ENCODE assay signal across 28 cellular contexts in the genomic region with DNA sequence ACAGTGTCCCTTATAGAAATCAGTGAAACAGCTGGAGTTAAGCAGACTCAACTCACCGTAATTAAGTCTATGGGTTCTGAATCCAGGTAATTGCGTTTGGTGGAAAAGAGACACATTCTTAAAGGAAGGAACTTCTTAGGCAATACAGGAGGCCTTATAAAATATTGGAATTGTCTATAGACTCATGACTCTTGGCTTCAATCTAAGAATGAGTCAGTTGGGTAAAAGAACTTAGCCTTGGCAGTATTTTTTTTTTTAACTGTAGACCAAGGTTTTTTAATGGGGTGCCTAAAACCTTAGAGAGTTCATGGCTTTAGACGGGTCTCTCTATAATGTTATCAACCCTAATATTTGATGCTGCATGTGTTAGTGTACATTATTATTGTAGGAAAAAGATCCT. TPM values are rescaled to one million over a fixed set of nuclear protein-coding genes. Genes with fewer than 3 reads are reported as not detected.
"Had no signal": no experiment of that assay in that cellular context is flagged by ENCODE, and none has a peak within 500 bp of the region (broad histone marks: within the 10 kb centered on the region; RNA-seq: fewer than 3 reads in every experiment).

No MANE protein-coding gene starts in this region.

- DNase-seq: activated B cell treated with CpG ODN at 0.5 μM for 24 hours; activated CD4-positive, alpha-beta memory T cell treated with anti-CD3 and anti-CD28 coated beads, Interleukin-2, amount 10 ng/mL, durations not matched to agents 7 days and 5 days; activated CD4-positive, alpha-beta T cell treated with anti-CD3 and anti-CD28 coated beads, Interleukin-2, amount 10 ng/mL, durations not matched to agents 7 days and 5 days; activated gamma-delta T cell; activated naive CD4-positive, alpha-beta T cell treated with anti-CD3 and anti-CD28 coated beads, Interleukin-2, amount 10 ng/mL, durations not matched to agents 7 days and 5 days; activated naive CD8-positive, alpha-beta T cell treated with anti-CD3 and anti-CD28 coated beads for 36 hours; activated T-cell treated with anti-CD3 and anti-CD28 coated beads for 4 hours; activated T-cell treated with anti-CD3 and anti-CD28 coated beads, Interleukin-2, amount 50 U/mL, for 48 hours; brain microvascular endothelial cell; cerebellar nuclear complex; NCI-H1092; NCI-H1417; NCI-H1694; NCI-H2029; NCI-H2107; NCI-H345; NCI-H510A; NCI-H526 treated with DMSO at 0.1 percent for 48 hours; NCI-H82; SHP77; T-helper 17 cell; T-helper 9 cell had no signal

- H3K27ac ChIP-seq: brain microvascular endothelial cell, RWPE1, SJSA1 had no signal

- H3K27me3 ChIP-seq: brain microvascular endothelial cell, SJSA1 had no signal

- ATAC-seq: activated T-helper 17 cell treated with anti-CD3 and anti-CD28 coated beads, Interleukin-2, amount 50 U/mL, for 72 hours; Panc1; T-helper 17 cell had no signal

- H3K9me3 ChIP-seq: SJSA1 had no signal

- H3K4me3 ChIP-seq: SJSA1 had no signal

- H3K27ac Mint-ChIP-seq: activated B cell treated with CpG ODN at 0.5 μM for 24 hours; activated CD4-positive, alpha-beta memory T cell treated with anti-CD3 and anti-CD28 coated beads, Interleukin-2, amount 10 ng/mL, durations not matched to agents 7 days and 5 days; activated CD4-positive, alpha-beta T cell treated with anti-CD3 and anti-CD28 coated beads, Interleukin-2, amount 10 ng/mL, durations not matched to agents 7 days and 5 days; activated naive CD4-positive, alpha-beta T cell treated with anti-CD3 and anti-CD28 coated beads, Interleukin-2, amount 10 ng/mL, durations not matched to agents 7 days and 5 days; activated naive CD8-positive, alpha-beta T cell treated with anti-CD3 and anti-CD28 coated beads for 36 hours; activated T-helper 17 cell treated with anti-CD3 and anti-CD28 coated beads, Interleukin-2, amount 50 U/mL, for 72 hours; T-helper 17 cell had no signal

- H3K4me1 Mint-ChIP-seq: activated B cell treated with CpG ODN at 0.5 μM for 24 hours; activated CD4-positive, alpha-beta memory T cell treated with anti-CD3 and anti-CD28 coated beads, Interleukin-2, amount 10 ng/mL, durations not matched to agents 7 days and 5 days; activated CD4-positive, alpha-beta T cell treated with anti-CD3 and anti-CD28 coated beads, Interleukin-2, amount 10 ng/mL, durations not matched to agents 7 days and 5 days; activated naive CD4-positive, alpha-beta T cell treated with anti-CD3 and anti-CD28 coated beads, Interleukin-2, amount 10 ng/mL, durations not matched to agents 7 days and 5 days; activated naive CD8-positive, alpha-beta T cell treated with anti-CD3 and anti-CD28 coated beads for 36 hours; activated T-helper 17 cell treated with anti-CD3 and anti-CD28 coated beads, Interleukin-2, amount 50 U/mL, for 72 hours; T-helper 17 cell had no signal

- H3K36me3 ChIP-seq: brain microvascular endothelial cell, SJSA1 had no signal

- H3K9me3 Mint-ChIP-seq: activated B cell treated with CpG ODN at 0.5 μM for 24 hours; activated CD4-positive, alpha-beta T cell treated with anti-CD3 and anti-CD28 coated beads, Interleukin-2, amount 10 ng/mL, durations not matched to agents 7 days and 5 days; activated naive CD4-positive, alpha-beta T cell treated with anti-CD3 and anti-CD28 coated beads, Interleukin-2, amount 10 ng/mL, durations not matched to agents 7 days and 5 days; activated naive CD8-positive, alpha-beta T cell treated with anti-CD3 and anti-CD28 coated beads for 36 hours had no signal

- H3K36me3 Mint-ChIP-seq: activated naive CD4-positive, alpha-beta T cell treated with anti-CD3 and anti-CD28 coated beads, Interleukin-2, amount 10 ng/mL, durations not matched to agents 7 days and 5 days; activated naive CD8-positive, alpha-beta T cell treated with anti-CD3 and anti-CD28 coated beads for 36 hours had no signal

- H3K4me3 Mint-ChIP-seq: activated B cell treated with CpG ODN at 0.5 μM for 24 hours; activated CD4-positive, alpha-beta memory T cell treated with anti-CD3 and anti-CD28 coated beads, Interleukin-2, amount 10 ng/mL, durations not matched to agents 7 days and 5 days; activated CD4-positive, alpha-beta T cell treated with anti-CD3 and anti-CD28 coated beads, Interleukin-2, amount 10 ng/mL, durations not matched to agents 7 days and 5 days; activated naive CD4-positive, alpha-beta T cell treated with anti-CD3 and anti-CD28 coated beads, Interleukin-2, amount 10 ng/mL, durations not matched to agents 7 days and 5 days; activated naive CD8-positive, alpha-beta T cell treated with anti-CD3 and anti-CD28 coated beads for 36 hours; activated T-helper 17 cell treated with anti-CD3 and anti-CD28 coated beads, Interleukin-2, amount 50 U/mL, for 72 hours; T-helper 17 cell had no signal

- H3K4me1 ChIP-seq: SJSA1 had no signal

- H3K27me3 Mint-ChIP-seq: activated B cell treated with CpG ODN at 0.5 μM for 24 hours; activated CD4-positive, alpha-beta memory T cell treated with anti-CD3 and anti-CD28 coated beads, Interleukin-2, amount 10 ng/mL, durations not matched to agents 7 days and 5 days; activated CD4-positive, alpha-beta T cell treated with anti-CD3 and anti-CD28 coated beads, Interleukin-2, amount 10 ng/mL, durations not matched to agents 7 days and 5 days; activated naive CD4-positive, alpha-beta T cell treated with anti-CD3 and anti-CD28 coated beads, Interleukin-2, amount 10 ng/mL, durations not matched to agents 7 days and 5 days; activated naive CD8-positive, alpha-beta T cell treated with anti-CD3 and anti-CD28 coated beads for 36 hours; activated T-helper 17 cell treated with anti-CD3 and anti-CD28 coated beads, Interleukin-2, amount 50 U/mL, for 72 hours; T-helper 17 cell had no signal

RNA-seq across cellular contexts. Expression of gene CCDC85A, which starts 47.6 kb away (rescaled TPM):
- total RNA-seq: activated B cell treated with CpG ODN at 0.5 μM for 24 hours; activated CD4-positive, alpha-beta memory T cell treated with anti-CD3 and anti-CD28 coated beads, Interleukin-2, amount 10 ng/mL, durations not matched to agents 7 days and 5 days; activated CD4-positive, alpha-beta T cell treated with anti-CD3 and anti-CD28 coated beads, Interleukin-2, amount 10 ng/mL, durations not matched to agents 7 days and 5 days; activated CD8-positive, alpha-beta memory T cell treated with anti-CD3 and anti-CD28 coated beads for 36 hours; activated naive CD8-positive, alpha-beta T cell treated with anti-CD3 and anti-CD28 coated beads for 36 hours; activated T-helper 17 cell treated with anti-CD3 and anti-CD28 coated beads, Interleukin-2, amount 50 U/mL, for 72 hours; OCI-LY7; T-helper 17 cell had no signal
